ENCODE assay signal across 7 cellular contexts in the genomic region with DNA sequence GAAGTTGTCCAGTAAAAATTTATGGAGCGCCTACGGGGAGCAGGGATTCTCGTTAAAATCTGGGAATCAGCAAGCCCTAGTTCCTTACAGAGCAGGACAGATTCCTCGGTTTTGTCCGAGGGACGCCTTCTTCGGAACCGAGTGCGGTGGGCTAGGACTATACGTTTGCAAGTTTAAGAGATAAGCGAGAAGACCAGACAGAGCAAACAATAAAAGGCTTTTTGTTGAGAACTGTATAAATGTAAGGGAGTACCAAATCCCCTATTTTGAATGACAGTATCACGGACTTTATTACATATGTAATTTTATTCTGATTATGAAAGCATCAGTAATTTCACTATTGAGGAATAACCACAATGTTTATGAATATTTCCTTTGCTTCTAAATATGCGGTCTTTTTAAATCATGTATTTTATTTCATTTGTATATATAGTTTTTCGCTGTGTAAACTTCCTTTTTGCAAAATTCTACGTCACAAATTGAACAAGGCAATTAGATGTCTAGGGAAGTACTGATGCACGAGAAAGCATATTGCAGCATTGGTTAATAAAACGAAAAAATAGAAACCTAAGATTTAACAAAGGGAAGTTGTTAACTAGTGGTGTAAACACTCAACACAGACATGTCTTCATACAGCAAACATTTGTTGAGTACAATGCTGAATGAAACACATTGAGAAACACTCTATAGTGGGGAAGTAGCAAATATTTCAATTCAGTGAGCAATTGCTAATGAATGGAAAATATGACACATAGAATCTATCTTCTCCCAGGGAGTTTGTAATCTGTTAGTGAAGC. TPM values are rescaled to one million over a fixed set of nuclear protein-coding genes. Genes with fewer than 3 reads are reported as not detected.
DNase-seq lines count a peak whose midpoint lies in the region; ATAC-seq, FAIRE-seq and TF ChIP-seq lines count a peak whose summit lies in the region.

No MANE protein-coding gene starts in this region.

- H3K9me3 ChIP-seq in HepG2 (ENCODE audit: low read length) (no peaks in the 10 kb centered on the region), thymus (ENCODE audit: control insufficient read depth) (no peaks in the 10 kb centered on the region)

- peak overlapping the region; percentile 89 for H3K4me2 ChIP-seq in HepG2 (ENCODE audit: low read depth, low read length)

- POLR2A ChIA-PET in HepG2 (lab: Yijun Ruan, JAX): interaction anchor here (0.9 to 2.6 kb wide), 7 partner anchors 8 to 301 kb away, joined by 3 to 12 read pairs (median 9); partner anchors contain the start of genes CARS2 and NAXD

- H3K4me3 ChIP-seq in NB4 (ENCODE audit: low read depth, low read length) (peak overlapping the region; percentile 88), brain microvascular endothelial cell (ENCODE audit: low read depth, low read length) (peak overlapping the region; percentile 72), HepG2 (replicated peaks in 1 of 3; ENCODE audit: insufficient read depth in 1 of 3, low read depth in 2 of 3, low read length in 3 of 3) (peak overlapping the region; percentile 83 to 88 (median 87)), thymus (ENCODE audit: low read length) (peak overlapping the region; percentile 95)

- H4K20me1 ChIP-seq in HepG2 (ENCODE audit: insufficient read depth, low read length): peaks cover 30% of the 10 kb centered on the region

- no peak for TF ChIP-seq RAD21 in HepG2 (CRISPR knock-in tag; IDR thresholded peaks at IDR 0.05)

- H3K4me1 ChIP-seq in HepG2 (ENCODE audit: insufficient read depth, low read length): peaks cover 31% of the 10 kb centered on the region
- H3K4me1 ChIP-seq in thymus (ENCODE audit: control insufficient read depth, insufficient read depth, low read length): peaks cover 20% of the 10 kb centered on the region

- H3K36me3 ChIP-seq in brain microvascular endothelial cell (replicated peaks) (no peaks in the 10 kb centered on the region), HepG2 (replicated peaks in 1 of 2; ENCODE audit: control insufficient read depth in 1 of 2, insufficient read depth in 2 of 2, low read length in 2 of 2) (peaks cover 0 to 4% of the 10 kb centered on the region in 2 experiments; a peak in 1 of 5 replicates), thymus (ENCODE audit: control insufficient read depth, insufficient read depth) (no peaks in the 10 kb centered on the region)

- WGBS in HepG2 (ENCODE audit: low lambda C conversion rate): 6% methylated on average over 11 of the region's 17 CpGs
- 12% methylated on average over 17 of the region's 17 CpGs for whole genome bisulfite sequencing in thymus

- CTCF ChIA-PET in HepG2 (lab: Yijun Ruan, JAX; ENCODE audit: low intra/inter-chr PET ratio, low total read pairs): no interaction called here

- in situ Hi-C loops in brain microvascular endothelial cell (cut with HindIII; ENCODE audit: low pct_ligation_motif_present, low sequenced_read_pairs) (no loop called here), HepG2 (cut with HindIII; ENCODE audit: extremely low pct_ligation_motif_present, low pct_unique_long_range_greater_than_20kb) (loop anchor here (10.0 kb wide), 1 partner anchor 211 kb away; the partner anchor contains the start of gene CARS2)

- peaks cover 31% of the 10 kb centered on the region for H3K79me2 ChIP-seq in HepG2 (ENCODE audit: insufficient read depth, low read length)

- H3K27ac ChIP-seq in brain microvascular endothelial cell (peak overlapping the region; percentile 97), HepG2 (ENCODE audit: extremely low read length, insufficient read depth, low read length) (peak overlapping the region; percentile 95), thymus (ENCODE audit: low read depth) (peak overlapping the region; percentile 100)

- no peak overlapping the region for H2AFZ ChIP-seq in HepG2 (ENCODE audit: low read length)

- ATAC-seq in HepG2 (no peak), HG02852 (IDR thresholded peaks at IDR 0.05; ENCODE audit: unreplicated experiment) (no peak)

- DNase-seq in GM04504 (ENCODE audit: low read depth) (peak; percentile 36), NB4 (ENCODE audit: low read depth) (peak; percentile 56), brain microvascular endothelial cell (no peak), HepG2 (ENCODE audit: low spot score) (peak; percentile 49), amniotic stem cell (lab: John Stamatoyannopoulos, UW) (no peak)

- intact Hi-C loops in HepG2 (cut with micrococcal nuclease; ENCODE audit: unreplicated experiment): loop anchor here (2.0 kb wide), 1 partner anchor 203 kb away; the partner anchor contains the start of gene ING1

- peak; percentile 21 for FAIRE-seq in HepG2 (lab: Jason Lieb, UNC)

- TF ChIP-seq EP300 in HepG2 (IDR thresholded peaks at IDR 0.05; ENCODE audit: low read depth in 2 of 2, low read length in 2 of 2): no peak
- no peak for TF ChIP-seq EP300 in HepG2 (CRISPR knock-in tag; IDR thresholded peaks at IDR 0.05; ENCODE audit: borderline replicate concordance)

- H3K27me3 ChIP-seq in brain microvascular endothelial cell (replicated peaks) (no peaks in the 10 kb centered on the region), HepG2 (ENCODE audit: control insufficient read depth in 1 of 2, insufficient read depth in 2 of 2, low read length in 2 of 2) (no peaks in the 10 kb centered on the region; a peak in 1 of 5 replicates), thymus (ENCODE audit: control insufficient read depth, insufficient read depth) (no peaks in the 10 kb centered on the region)

- TSS peak; percentile 92 for BruUV-seq in HepG2 (replicated peaks; lab: Mats Ljungman, UMichigan)

- H3K9ac ChIP-seq in HepG2 (ENCODE audit: insufficient read depth, low read depth, low read length): peak overlapping the region; percentile 96

- no peak for TF ChIP-seq POLR2A in NB4 (IDR thresholded peaks at IDR 0.05; ENCODE audit: extremely low read depth, insufficient read length)
- no peak for TF ChIP-seq POLR2A in HepG2 (IDR thresholded peaks at IDR 0.05; ENCODE audit: insufficient read depth in 1 of 2, low read depth in 2 of 2, low read length in 2 of 2)

- TF ChIP-seq CTCF in NB4 (IDR thresholded peaks at IDR 0.05; ENCODE audit: low read depth, low read length) (no peak), brain microvascular endothelial cell (IDR thresholded peaks at IDR 0.05; ENCODE audit: low read depth, low read length, missing control alignments) (no peak), HepG2 (CRISPR knock-in tag; IDR thresholded peaks at IDR 0.05) (no peak)

TF ChIP-seq in HepG2, 621 proteins besides CTCF, POLR2A, EP300 and RAD21 (continues in another document):
- no peak; the same call in 1 of the 2 replicates for TF ChIP-seq SAP130 (CRISPR knock-in tag; IDR thresholded peaks at IDR 0.05; ENCODE audit: low read depth)
- no peak for TF ChIP-seq TBP (CRISPR knock-in tag; IDR thresholded peaks at IDR 0.05)
- no peak for TF ChIP-seq EED (CRISPR knock-in tag; IDR thresholded peaks at IDR 0.05)
- TF ChIP-seq KLF9 (CRISPR knock-in tag; IDR thresholded peaks at IDR 0.05; ENCODE audit: low read depth): no peak
- TF ChIP-seq ZNF7 (CRISPR knock-in tag; IDR thresholded peaks at IDR 0.05): no peak
- TF ChIP-seq MLLT10 (CRISPR knock-in tag; IDR thresholded peaks at IDR 0.05): no peak
- no peak for TF ChIP-seq PCBP1 (IDR thresholded peaks at IDR 0.05; ENCODE audit: borderline replicate concordance, low read depth, low read length)
- no peak for TF ChIP-seq FOXP1 (IDR thresholded peaks at IDR 0.05)
- TF ChIP-seq FOXP1 (CRISPR knock-in tag; IDR thresholded peaks at IDR 0.05): peak; percentile 31; the same call in 1 of the 2 replicates
- 0 out of 2 replicates have a peak, but pooled peaks have one; percentile 14 for TF ChIP-seq ISX (CRISPR knock-in tag; conservative IDR thresholded peaks at IDR 0.05)
- TF ChIP-seq SRSF4 (IDR thresholded peaks at IDR 0.05; ENCODE audit: low read depth, low read length, poor library complexity, severe bottlenecking): no peak
- TF ChIP-seq FOXC1 (CRISPR knock-in tag; IDR thresholded peaks at IDR 0.05; ENCODE audit: borderline replicate concordance): 0 out of 2 replicates have a peak, but pooled peaks have one; percentile 37
- TF ChIP-seq CERS6 (CRISPR knock-in tag; IDR thresholded peaks at IDR 0.05): no peak
- no peak for TF ChIP-seq ZNF451 (CRISPR knock-in tag; IDR thresholded peaks at IDR 0.05)

RNA-seq across cellular contexts. Expression of gene ANKRD10, which starts 1.2 kb away (rescaled TPM):
- 59.6 and 108 TPM in 2 replicates for total RNA-seq in HepG2 (2016; rRNA removed; fragmentation: Illumina TruSeq; extraction: Trizol)
- total RNA-seq in HepG2 (2016; cell fraction: cytosol; rRNA removed; fragmentation: Illumina TruSeq; extraction: Trizol; ENCODE audit: low read depth): 10.2 and 11.9 TPM in 2 replicates
- 59.3 and 98.0 TPM in 2 replicates for total RNA-seq in HepG2 (2016; cell fraction: insoluble cytoplasmic fraction; rRNA removed; fragmentation: Illumina TruSeq; extraction: Trizol)
- total RNA-seq in HepG2 (2016; cell fraction: membrane; rRNA removed; fragmentation: Illumina TruSeq; extraction: Trizol): 24.2 and 38.1 TPM in 2 replicates
- 241 and 262 TPM in 2 replicates for total RNA-seq in HepG2 (2016; cell fraction: nucleus; rRNA removed; fragmentation: Illumina TruSeq; extraction: Trizol)
- polyA plus RNA-seq in HepG2 (2011; rRNA removed): 102 and 115 TPM in 2 replicates
- 39.3 and 39.6 TPM in 2 replicates for polyA plus RNA-seq in HepG2 (2011; cell fraction: cytosol; rRNA removed)
- 243 and 276 TPM in 2 replicates for polyA plus RNA-seq in HepG2 (2011; cell fraction: nucleus; rRNA removed)
- polyA plus RNA-seq in HepG2 (2012): 63.9 and 67.7 TPM in 2 replicates
- 5.5 and 5.7 TPM in 2 replicates for polyA plus RNA-seq in HepG2 (2016; cell fraction: cytosol; fragmentation: Illumina TruSeq; extraction: Trizol; ENCODE audit: low read depth)
- polyA plus RNA-seq in HepG2 (2016; cell fraction: insoluble cytoplasmic fraction; fragmentation: Illumina TruSeq; extraction: Trizol; ENCODE audit: low read depth): 41.1 and 41.5 TPM in 2 replicates
- 14.4 and 23.2 TPM in 2 replicates for polyA plus RNA-seq in HepG2 (2016; cell fraction: membrane; fragmentation: Illumina TruSeq; extraction: Trizol; ENCODE audit: low read depth)
- 283 and 324 TPM in 2 replicates for polyA plus RNA-seq in HepG2 (2016; cell fraction: nucleus; fragmentation: Illumina TruSeq; extraction: Trizol; ENCODE audit: insufficient read depth, low read depth)
- 88.1 and 160 TPM in 2 replicates for polyA minus RNA-seq in HepG2 (2011; rRNA and poly(A)+ RNA removed; ENCODE audit: low replicate concordance)
- 46.2 and 49.6 TPM in 2 replicates for polyA minus RNA-seq in HepG2 (2011; cell fraction: cytosol; rRNA and poly(A)+ RNA removed)
- 521 and 529 TPM in 2 replicates for polyA minus RNA-seq in HepG2 (2011; cell fraction: nucleus; rRNA and poly(A)+ RNA removed)
- polyA plus RNA-seq in thymus: 207 TPM

Comparison
In these comparisons a context has a peak if more than half of its experiments do, and no peak if none do; other contexts are left out.
1. DNase-seq: peak in GM04504 (single experiment), NB4 (single experiment) and HepG2 (single experiment); none in brain microvascular endothelial cell (single experiment) and amniotic stem cell (single experiment).
2. Peak in every context shown above with its lines, with median percentiles within 50 percentile points of each other: H3K4me3 ChIP-seq and H3K27ac ChIP-seq.